In genomic region chr19:3142938-3143337, GRCh38 we compare ENCODE assay signal across 3 cellular contexts.
TF ChIP-seq lines count a peak whose summit lies in the region.

No MANE protein-coding gene starts in this region.

TF ChIP-seq in HEK293, 187 proteins besides CTCF, POLR2A, EP300 and RAD21:
- TF ChIP-seq ZNF768 (tag by site-specific recombination; IDR thresholded peaks at IDR 0.05), result peak; percentile 59; the same call in 1 of the 2 replicates
- TF ChIP-seq TSHZ1 (tag by site-specific recombination; IDR thresholded peaks at IDR 0.05; ENCODE audit: borderline replicate concordance), result no peak

TF ChIP-seq in GM12878, 131 proteins besides CTCF, POLR2A, EP300 and RAD21:
- TF ChIP-seq CREM (IDR thresholded peaks at IDR 0.05; ENCODE audit: low read depth), result no peak
- TF ChIP-seq ETV6 (conservative IDR thresholded peaks at IDR 0.05 in 1 of 2, IDR thresholded peaks at IDR 0.05 in 1 of 2; ENCODE audit: borderline replicate concordance in 1 of 2, low read depth in 1 of 2), result no peak
- no peak for TF ChIP-seq SIX5 (IDR thresholded peaks at IDR 0.05; ENCODE audit: low read depth, low read length, severe bottlenecking)
- no peak for TF ChIP-seq SMC3 (IDR thresholded peaks at IDR 0.05; ENCODE audit: borderline replicate concordance, low read length)
- TF ChIP-seq NFYA (IDR thresholded peaks at IDR 0.05; ENCODE audit: borderline replicate concordance, low read depth, low read length), result no peak
- no peak for TF ChIP-seq IKZF1 (conservative IDR thresholded peaks at IDR 0.05)
- TF ChIP-seq USF1 (IDR thresholded peaks at IDR 0.05; ENCODE audit: borderline replicate concordance, extremely low read length, insufficient read depth, low read depth, low read length), result no peak
- no peak for TF ChIP-seq TBL1XR1 (IDR thresholded peaks at IDR 0.05; ENCODE audit: low read depth, low read length)
- no peak for TF ChIP-seq JUND (IDR thresholded peaks at IDR 0.05; ENCODE audit: low read depth, low read length)
- no peak for TF ChIP-seq HDGF (IDR thresholded peaks at IDR 0.05)
- TF ChIP-seq CEBPZ (IDR thresholded peaks at IDR 0.05; ENCODE audit: low read depth, low read length), result no peak
- no peak for TF ChIP-seq BACH1 (IDR thresholded peaks at IDR 0.05; ENCODE audit: borderline replicate concordance)
- no peak for TF ChIP-seq ZZZ3 (IDR thresholded peaks at IDR 0.05; ENCODE audit: control insufficient read depth, insufficient read length, low read depth)
- TF ChIP-seq TCF12 (IDR thresholded peaks at IDR 0.05; ENCODE audit: low read depth, low read length), result no peak
- TF ChIP-seq SUZ12 (IDR thresholded peaks at IDR 0.05; ENCODE audit: unreplicated experiment), result no peak
- no peak for TF ChIP-seq BCL11A (IDR thresholded peaks at IDR 0.05; ENCODE audit: low read depth, low read length)
- TF ChIP-seq SMARCA5 (IDR thresholded peaks at IDR 0.05), result no peak
- TF ChIP-seq SUPT20H (IDR thresholded peaks at IDR 0.05; ENCODE audit: borderline replicate concordance, control insufficient read depth, low read depth, low read length), result no peak
- TF ChIP-seq BCL3 (IDR thresholded peaks at IDR 0.05; ENCODE audit: borderline replicate concordance, insufficient read depth, low read depth, low read length, poor library complexity, severe bottlenecking), result no peak

TF ChIP-seq in GM12891, 5 proteins besides CTCF, POLR2A, EP300 and RAD21:
- no peak for TF ChIP-seq POLR2AphosphoS5 (IDR thresholded peaks at IDR 0.05; ENCODE audit: low read depth, low read length)
- no peak for TF ChIP-seq POU2F2 (IDR thresholded peaks at IDR 0.05; ENCODE audit: low read depth, low read length)
- TF ChIP-seq SPI1 (IDR thresholded peaks at IDR 0.05; ENCODE audit: low read depth, low read length), result no peak
- TF ChIP-seq PAX5 (IDR thresholded peaks at IDR 0.05; ENCODE audit: insufficient read depth, low read length, severe bottlenecking), result no peak
- TF ChIP-seq TAF1 (IDR thresholded peaks at IDR 0.05; ENCODE audit: low read depth, low read length), result no peak
